Comparison of ENCODE assay signal across 18 cellular contexts in the genomic region with DNA sequence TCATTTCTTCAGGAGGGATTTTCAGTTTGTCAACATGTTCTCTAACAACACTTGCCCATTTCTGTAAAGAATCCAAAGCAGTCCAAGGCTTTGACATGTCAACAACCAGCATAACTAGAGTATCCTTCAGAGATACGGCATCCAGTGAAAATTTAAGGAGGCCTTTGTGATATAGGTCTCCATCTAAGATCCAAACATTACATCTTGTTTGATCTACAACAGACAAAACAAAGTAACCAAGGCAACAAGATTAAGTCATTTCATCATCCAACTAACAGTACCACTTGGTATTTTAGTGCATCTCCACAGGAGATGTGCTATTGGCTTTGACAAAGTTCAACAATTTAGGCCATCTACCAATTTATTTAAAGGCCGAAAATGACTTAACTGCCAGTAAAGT. TPM values are rescaled to one million over a fixed set of nuclear protein-coding genes. Genes with fewer than 3 reads are reported as not detected.
DNase-seq lines count a peak whose midpoint lies in the region; ATAC-seq, FAIRE-seq and TF ChIP-seq lines count a peak whose summit lies in the region.
"Had no signal": no experiment of that assay in that cellular context is flagged by ENCODE, and none has a peak within 500 bp of the region (broad histone marks: within the 10 kb centered on the region; RNA-seq: fewer than 3 reads in every experiment).

No MANE protein-coding gene starts in this region.

- no peaks in the 10 kb centered on the region for H3K27me3 Mint-ChIP-seq in activated T-helper 17 cell treated with anti-CD3 and anti-CD28 coated beads, Interleukin-2, amount 50 U/mL, for 72 hours
- H3K27me3 Mint-ChIP-seq: type B pancreatic cell had no signal

- H3K4me3 Mint-ChIP-seq in activated T-helper 17 cell treated with anti-CD3 and anti-CD28 coated beads, Interleukin-2, amount 50 U/mL, for 72 hours = no peak overlapping the region
- H3K4me3 Mint-ChIP-seq: nephron, type B pancreatic cell had no signal

- TF ChIP-seq CTCF in fibroblast of the aortic adventitia (IDR thresholded peaks at IDR 0.05; ENCODE audit: insufficient read depth, low read length) = no peak

- H3K27ac Mint-ChIP-seq in activated T-helper 17 cell treated with anti-CD3 and anti-CD28 coated beads, Interleukin-2, amount 50 U/mL, for 72 hours = peak overlapping the region; percentile 16
- H3K27ac Mint-ChIP-seq: nephron, type B pancreatic cell had no signal

- no peak overlapping the region for H3K4me3 ChIP-seq in fibroblast of the aortic adventitia (ENCODE audit: low read depth, low read length)

- peak; percentile 21 for FAIRE-seq in G401.6 (lab: Jason Lieb, UNC)
- FAIRE-seq: endometrium had no signal

- H3K9me3 Mint-ChIP-seq in activated T-helper 17 cell treated with anti-CD3 and anti-CD28 coated beads, Interleukin-2, amount 50 U/mL, for 72 hours = no peaks in the 10 kb centered on the region
- H3K9me3 Mint-ChIP-seq: nephron had no signal

- peaks cover 5% of the 10 kb centered on the region for H3K4me1 Mint-ChIP-seq in activated T-helper 17 cell treated with anti-CD3 and anti-CD28 coated beads, Interleukin-2, amount 50 U/mL, for 72 hours
- H3K4me1 Mint-ChIP-seq: nephron had no signal

- peaks cover 49% of the 10 kb centered on the region for H3K36me3 Mint-ChIP-seq in activated T-helper 17 cell treated with anti-CD3 and anti-CD28 coated beads, Interleukin-2, amount 50 U/mL, for 72 hours (ENCODE audit: low read depth)

- DNase-seq in AML-193 (lab: John Stamatoyannopoulos, UW) (peak; percentile 6 to 8), fibroblast of the aortic adventitia (ENCODE audit: low read depth) (peak; percentile 8), COR-L47 (lab: John Stamatoyannopoulos, UW) (no peak), SHP77 (lab: John Stamatoyannopoulos, UW) (no peak)
- DNase-seq: activated CD4-positive, alpha-beta T cell treated with anti-CD3 and anti-CD28 coated beads, Interleukin-2, amount 50 U/mL, for 48 hours; HCEC 1CT; Karpas-422; NCI-H1436; NCI-H226; retina; stimulated activated naive CD4-positive, alpha-beta T cell had no signal

- no peak for ATAC-seq in activated T-helper 17 cell treated with anti-CD3 and anti-CD28 coated beads, Interleukin-2, amount 50 U/mL, for 72 hours (replicated peaks)
- no peak for ATAC-seq in GM21619 (IDR thresholded peaks at IDR 0.05; ENCODE audit: unreplicated experiment)
- no peak for ATAC-seq in GM21529 (IDR thresholded peaks at IDR 0.05; ENCODE audit: unreplicated experiment)

RNA-seq across cellular contexts. Expression of a gene that starts 25.8 kb away (rescaled TPM):
- 10 to 100 TPM; 21.3 to 35.9 TPM for total RNA-seq in activated T-helper 17 cell treated with anti-CD3 and anti-CD28 coated beads, Interleukin-2, amount 50 U/mL, for 72 hours
- total RNA-seq in fibroblast of the aortic adventitia (ENCODE audit: low replicate concordance) = 42.5 and 84.3 TPM in 2 replicates

RNA-seq across cellular contexts. Expression of a gene that starts 42.2 kb away (rescaled TPM):
- total RNA-seq in activated T-helper 17 cell treated with anti-CD3 and anti-CD28 coated beads, Interleukin-2, amount 50 U/mL, for 72 hours = 100 to 1,000 TPM; 101 to 124 TPM
- total RNA-seq in fibroblast of the aortic adventitia (ENCODE audit: low replicate concordance) = 43.1 and 81.4 TPM in 2 replicates

Comparison
In these comparisons a context has a peak if more than half of its experiments do, and no peak if none do; other contexts are left out.
1. DNase-seq: peak in AML-193 (2 of 2) and fibroblast of the aortic adventitia (single experiment); none in COR-L47 (single experiment) and SHP77 (0 of 2).